1 cellular context compared by ENCODE assay signal in the genomic region with DNA sequence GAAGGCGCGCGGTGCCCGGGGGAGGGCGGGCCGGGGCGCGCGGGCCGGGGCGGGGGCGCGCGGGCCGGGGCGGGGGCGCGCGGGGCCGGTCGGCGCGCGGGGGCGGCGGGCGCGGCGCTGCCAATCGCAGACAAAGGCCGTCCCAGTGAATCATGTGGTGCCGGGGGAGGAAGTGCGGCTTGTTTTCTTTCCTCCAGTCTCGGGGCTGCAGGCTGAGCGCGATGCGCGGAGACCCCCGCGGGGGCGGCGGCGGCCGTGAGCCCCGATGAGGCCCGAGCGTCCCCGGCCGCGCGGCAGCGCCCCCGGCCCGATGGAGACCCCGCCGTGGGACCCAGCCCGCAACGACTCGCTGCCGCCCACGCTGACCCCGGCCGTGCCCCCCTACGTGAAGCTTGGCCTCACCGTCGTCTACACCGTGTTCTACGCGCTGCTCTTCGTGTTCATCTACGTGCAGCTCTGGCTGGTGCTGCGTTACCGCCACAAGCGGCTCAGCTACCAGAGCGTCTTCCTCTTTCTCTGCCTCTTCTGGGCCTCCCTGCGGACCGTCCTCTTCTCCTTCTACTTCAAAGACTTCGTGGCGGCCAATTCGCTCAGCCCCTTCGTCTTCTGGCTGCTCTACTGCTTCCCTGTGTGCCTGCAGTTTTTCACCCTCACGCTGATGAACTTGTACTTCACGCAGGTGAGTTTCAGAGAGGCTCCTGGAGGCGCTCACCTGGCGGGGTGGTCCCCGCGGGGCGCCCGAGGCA.
TF ChIP-seq lines count a peak whose summit lies in the region.

A gene with protein sequence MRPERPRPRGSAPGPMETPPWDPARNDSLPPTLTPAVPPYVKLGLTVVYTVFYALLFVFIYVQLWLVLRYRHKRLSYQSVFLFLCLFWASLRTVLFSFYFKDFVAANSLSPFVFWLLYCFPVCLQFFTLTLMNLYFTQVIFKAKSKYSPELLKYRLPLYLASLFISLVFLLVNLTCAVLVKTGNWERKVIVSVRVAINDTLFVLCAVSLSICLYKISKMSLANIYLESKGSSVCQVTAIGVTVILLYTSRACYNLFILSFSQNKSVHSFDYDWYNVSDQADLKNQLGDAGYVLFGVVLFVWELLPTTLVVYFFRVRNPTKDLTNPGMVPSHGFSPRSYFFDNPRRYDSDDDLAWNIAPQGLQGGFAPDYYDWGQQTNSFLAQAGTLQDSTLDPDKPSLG (plus strand): TSS at position 182 of the 746 bp plus-strand sequence. CDS start 84 bp downstream, at position 266.

TF ChIP-seq in GM12878, 131 proteins besides CTCF, POLR2A, EP300 and RAD21 (continued from another document):
- TF ChIP-seq, protein P1, sequence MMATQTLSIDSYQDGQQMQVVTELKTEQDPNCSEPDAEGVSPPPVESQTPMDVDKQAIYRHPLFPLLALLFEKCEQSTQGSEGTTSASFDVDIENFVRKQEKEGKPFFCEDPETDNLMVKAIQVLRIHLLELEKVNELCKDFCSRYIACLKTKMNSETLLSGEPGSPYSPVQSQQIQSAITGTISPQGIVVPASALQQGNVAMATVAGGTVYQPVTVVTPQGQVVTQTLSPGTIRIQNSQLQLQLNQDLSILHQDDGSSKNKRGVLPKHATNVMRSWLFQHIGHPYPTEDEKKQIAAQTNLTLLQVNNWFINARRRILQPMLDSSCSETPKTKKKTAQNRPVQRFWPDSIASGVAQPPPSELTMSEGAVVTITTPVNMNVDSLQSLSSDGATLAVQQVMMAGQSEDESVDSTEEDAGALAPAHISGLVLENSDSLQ (IDR thresholded peaks at IDR 0.05): no peak
- TF ChIP-seq SUPT20H (IDR thresholded peaks at IDR 0.05; ENCODE audit: borderline replicate concordance, control insufficient read depth, low read depth, low read length) (no peak), SMAD5 (IDR thresholded peaks at IDR 0.05; ENCODE audit: low read depth) (no peak), FOXM1 (IDR thresholded peaks at IDR 0.05; ENCODE audit: low read depth, low read length) (no peak), ZSCAN29 (IDR thresholded peaks at IDR 0.05) (peak; percentile 95)
- TF ChIP-seq, protein P2, sequence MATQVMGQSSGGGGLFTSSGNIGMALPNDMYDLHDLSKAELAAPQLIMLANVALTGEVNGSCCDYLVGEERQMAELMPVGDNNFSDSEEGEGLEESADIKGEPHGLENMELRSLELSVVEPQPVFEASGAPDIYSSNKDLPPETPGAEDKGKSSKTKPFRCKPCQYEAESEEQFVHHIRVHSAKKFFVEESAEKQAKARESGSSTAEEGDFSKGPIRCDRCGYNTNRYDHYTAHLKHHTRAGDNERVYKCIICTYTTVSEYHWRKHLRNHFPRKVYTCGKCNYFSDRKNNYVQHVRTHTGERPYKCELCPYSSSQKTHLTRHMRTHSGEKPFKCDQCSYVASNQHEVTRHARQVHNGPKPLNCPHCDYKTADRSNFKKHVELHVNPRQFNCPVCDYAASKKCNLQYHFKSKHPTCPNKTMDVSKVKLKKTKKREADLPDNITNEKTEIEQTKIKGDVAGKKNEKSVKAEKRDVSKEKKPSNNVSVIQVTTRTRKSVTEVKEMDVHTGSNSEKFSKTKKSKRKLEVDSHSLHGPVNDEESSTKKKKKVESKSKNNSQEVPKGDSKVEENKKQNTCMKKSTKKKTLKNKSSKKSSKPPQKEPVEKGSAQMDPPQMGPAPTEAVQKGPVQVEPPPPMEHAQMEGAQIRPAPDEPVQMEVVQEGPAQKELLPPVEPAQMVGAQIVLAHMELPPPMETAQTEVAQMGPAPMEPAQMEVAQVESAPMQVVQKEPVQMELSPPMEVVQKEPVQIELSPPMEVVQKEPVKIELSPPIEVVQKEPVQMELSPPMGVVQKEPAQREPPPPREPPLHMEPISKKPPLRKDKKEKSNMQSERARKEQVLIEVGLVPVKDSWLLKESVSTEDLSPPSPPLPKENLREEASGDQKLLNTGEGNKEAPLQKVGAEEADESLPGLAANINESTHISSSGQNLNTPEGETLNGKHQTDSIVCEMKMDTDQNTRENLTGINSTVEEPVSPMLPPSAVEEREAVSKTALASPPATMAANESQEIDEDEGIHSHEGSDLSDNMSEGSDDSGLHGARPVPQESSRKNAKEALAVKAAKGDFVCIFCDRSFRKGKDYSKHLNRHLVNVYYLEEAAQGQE (IDR thresholded peaks at IDR 0.05; ENCODE audit: low read depth, low read length): no peak
